Comparison of ENCODE assay signal across 19 cellular contexts in genomic region chr2:134134313-134134706, GRCh38.
DNase-seq lines count a peak whose midpoint lies in the region; ATAC-seq, FAIRE-seq and TF ChIP-seq lines count a peak whose summit lies in the region.
"Had no signal": no experiment of that assay in that cellular context is flagged by ENCODE, and none has a peak within 500 bp of the region (broad histone marks: within the 10 kb centered on the region; RNA-seq: fewer than 3 reads in every experiment).

No MANE protein-coding gene starts in this region.

- no peaks in the 10 kb centered on the region for H3K23me2 ChIP-seq in H9 (ENCODE audit: insufficient read length, low read depth, low read length, poor library complexity, severe bottlenecking)
- no peaks in the 10 kb centered on the region for H3K23me2 ChIP-seq in H1 (ENCODE audit: low read depth, low read length)

- no peak for TF ChIP-seq CTCF in heart right ventricle (IDR thresholded peaks at IDR 0.05)
- no peak for TF ChIP-seq CTCF in H9 (conservative IDR thresholded peaks at IDR 0.05)
- TF ChIP-seq CTCF in H1 (IDR thresholded peaks at IDR 0.05; ENCODE audit: control extremely low read depth in 1 of 3, insufficient read depth in 1 of 3, low read depth in 1 of 3, low read length in 3 of 3) = no peak
- no peak for TF ChIP-seq CTCF in neural progenitor cell (IDR thresholded peaks at IDR 0.05)

- H2BK20ac ChIP-seq in H9 (ENCODE audit: low read depth, low read length, poor library complexity, severe bottlenecking) (no peak overlapping the region), H1 (ENCODE audit: low read length) (no peak overlapping the region)

- H3K27ac ChIP-seq in heart right ventricle (peak overlapping the region in 7 of 10 donors; percentile 36 to 82 (median 60)), H9 (ENCODE audit: insufficient read length, low read depth, low read length) (peak overlapping the region; percentile 11), H1 (ENCODE audit: low read depth, low read length) (peak overlapping the region; percentile 44; the same call in 1 of the 2 replicates), neural progenitor cell (no peak overlapping the region)
- H3K27ac ChIP-seq: SK-N-MC had no signal

- 83 to 91% methylated on average over 2 of the region's 2 CpGs for WGBS in heart right ventricle, 2 donors
- no CpG with 5 or more reads among the region's 2 CpGs for WGBS in H9 (ENCODE audit: extremely low coverage, insufficient read length, low lambda C conversion rate)
- 25% methylated on average over 2 of the region's 2 CpGs; no CpG with 5 or more reads in 1 of the 2 experiments for WGBS in H1 (ENCODE audit: extremely low coverage in 1 of 2, insufficient coverage in 1 of 2, insufficient read length in 1 of 2, insufficient replicate concordance in 2 of 2, low coverage in 1 of 2, low lambda C conversion rate in 2 of 2, missing lambda C conversion rate in 1 of 2), 2 experiments

- H3K18ac ChIP-seq in H9 (ENCODE audit: insufficient read length, low read depth, low read length) (no peak overlapping the region), H1 (ENCODE audit: extremely low read depth, low read length) (no peak overlapping the region)

- intact Hi-C loops in heart right ventricle (cut with DNase I) (loop anchor here in 1 of 10 donors (10.0 kb wide), 1 partner anchor 50 kb away; no protein-coding TSS in a partner anchor), left ventricle myocardium superior (cut with micrococcal nuclease) (no loop called here)

- H3K36me3 ChIP-seq in heart right ventricle = peaks cover 0 to 3% (median 0%) of the 10 kb centered on the region in 9 donors
- peaks cover 0 to 8% (median 0%) of the 10 kb centered on the region in 4 experiments; a peak in 1 of 8 replicates for H3K36me3 ChIP-seq in H1 (ENCODE audit: control insufficient read depth in 2 of 4, insufficient read depth in 4 of 4, low read length in 3 of 4)
- no peaks in the 10 kb centered on the region for H3K36me3 ChIP-seq in neural progenitor cell

- H3K14ac ChIP-seq in H9 (ENCODE audit: insufficient read depth, low read length) = no peak overlapping the region
- no peak overlapping the region for H3K14ac ChIP-seq in H1 (ENCODE audit: insufficient read length)

- H3K79me1 ChIP-seq in H9 (ENCODE audit: insufficient read depth, low read depth, low read length, poor library complexity, severe bottlenecking) (no peaks in the 10 kb centered on the region), H1 (ENCODE audit: low read depth, low read length) (peaks cover 9% of the 10 kb centered on the region)

- H2AK5ac ChIP-seq in H9 (ENCODE audit: insufficient read length, low read length) = no peak overlapping the region
- no peak overlapping the region for H2AK5ac ChIP-seq in H1 (ENCODE audit: low read depth, low read length)

- H3K4me2 ChIP-seq in H9 (ENCODE audit: insufficient read depth, insufficient read length, low read length) (peak overlapping the region; percentile 5), H1 (ENCODE audit: insufficient read depth in 1 of 2, low read depth in 2 of 2, low read length in 2 of 2) (peak overlapping the region; percentile 47 to 63), neural progenitor cell (peak overlapping the region; percentile 55)

- H2BK5ac ChIP-seq in H9 (ENCODE audit: insufficient read length, low read length) = no peak overlapping the region
- H2BK5ac ChIP-seq in H1 (ENCODE audit: low read depth, low read length) = no peak overlapping the region

- H3K23ac ChIP-seq in H9 (ENCODE audit: insufficient read length, low read depth, low read length) = no peak overlapping the region
- no peak overlapping the region for H3K23ac ChIP-seq in H1 (ENCODE audit: insufficient read length)

- DNase-seq in heart right ventricle (no peak), left ventricle myocardium superior (no peak), H9 (no peak), H1 (ENCODE audit: low read depth in 1 of 2, low spot score in 2 of 2) (no peak), neural progenitor cell (ENCODE audit: low spot score) (peak; percentile 26), HEK293T (ENCODE audit: extremely low spot score) (no peak)
- no peak for DNase-seq in stimulated activated CD4-positive, alpha-beta T cell treated with anti-CD3 and anti-CD28 coated beads, Interleukin-12 subunit alpha, Interleukin-12 subunit beta, amount 100 ng/mL, for 4 hours
- DNase-seq: CD8-positive, alpha-beta T cell; DMS79 treated with DMSO at 0.1 percent for 48 hours; KG1; NCI-H1092; NCI-H1694 treated with DMSO at 0.1 percent for 48 hours; NCI-H69 had no signal

- H2BK12ac ChIP-seq in H9 (ENCODE audit: insufficient read length, low read depth, low read length) (no peak overlapping the region), H1 (ENCODE audit: low read depth, low read length) (no peak overlapping the region)

- H4K8ac ChIP-seq in H9 (replicated peaks; ENCODE audit: insufficient read length, low read depth, low read length) (no peak overlapping the region), H1 (ENCODE audit: extremely low read depth, insufficient read depth, low read length) (no peak overlapping the region)

- H3K56ac ChIP-seq in H9 (ENCODE audit: insufficient read length, low read depth, low read length) = no peak overlapping the region
- no peak overlapping the region for H3K56ac ChIP-seq in H1 (replicated peaks; ENCODE audit: insufficient read length, low read depth, low read length)

- H4K20me1 ChIP-seq in H9 (ENCODE audit: control insufficient read depth, insufficient read depth, insufficient read length) (no peaks in the 10 kb centered on the region), H1 (replicated peaks in 1 of 2; ENCODE audit: control insufficient read depth in 1 of 2, insufficient read depth in 2 of 2, low read length in 2 of 2) (peaks cover 0 to 1% of the 10 kb centered on the region in 2 experiments), neural progenitor cell (ENCODE audit: low read depth) (peaks cover 42% of the 10 kb centered on the region)

- H3K9me3 ChIP-seq in heart right ventricle = no peaks in the 10 kb centered on the region
- no peaks in the 10 kb centered on the region for H3K9me3 ChIP-seq in H9 (ENCODE audit: control insufficient read depth, low read depth, low read length)
- H3K9me3 ChIP-seq in H1 (ENCODE audit: insufficient read depth in 2 of 2, low read depth in 1 of 2, low read length in 1 of 2) = peaks cover 2 to 9% of the 10 kb centered on the region in 2 experiments; a peak in 2 of 4 replicates
- H3K9me3 ChIP-seq in neural progenitor cell (ENCODE audit: low read depth) = no peaks in the 10 kb centered on the region

- H3K27me3 Mint-ChIP-seq in H9 (ENCODE audit: low read depth) = no peaks in the 10 kb centered on the region
- peaks cover 4% of the 10 kb centered on the region for H3K27me3 Mint-ChIP-seq in neural progenitor cell (ENCODE audit: insufficient read depth, low read depth)

- ATAC-seq in heart right ventricle = no peak
- ATAC-seq in left ventricle myocardium superior = no peak
- no peak for ATAC-seq in GM18498 (IDR thresholded peaks at IDR 0.05; ENCODE audit: unreplicated experiment)
- ATAC-seq: CD8-positive, alpha-beta T cell had no signal

- no peak overlapping the region for H3T11ph ChIP-seq in H9 (ENCODE audit: low read length)

- H3K4ac ChIP-seq in H9 (ENCODE audit: low read depth, low read length) = no peak overlapping the region
- no peak overlapping the region for H3K4ac ChIP-seq in H1 (replicated peaks; ENCODE audit: insufficient read length, low read depth, low read length)

- H3K27ac Mint-ChIP-seq in H9 (peak overlapping the region; percentile 69 to 99 (median 81)), neural progenitor cell (no peak overlapping the region)
- H3K27ac Mint-ChIP-seq: CD8-positive, alpha-beta T cell had no signal

- H3K4me3 Mint-ChIP-seq in H9 (peak overlapping the region; percentile 29 to 38; a peak in 2 of 5 replicates), neural progenitor cell (no peak overlapping the region)
- H3K4me3 Mint-ChIP-seq: CD8-positive, alpha-beta T cell had no signal

- H3K4me1 Mint-ChIP-seq in H9 (peaks cover 59% of the 10 kb centered on the region in 2 experiments), neural progenitor cell (peaks cover 15% of the 10 kb centered on the region)

- H3K9me3 Mint-ChIP-seq in H9 (peaks cover 5 to 12% of the 10 kb centered on the region in 2 experiments), neural progenitor cell (peaks cover 13% of the 10 kb centered on the region)
- H3K9me3 Mint-ChIP-seq: CD8-positive, alpha-beta T cell had no signal

- H4K91ac ChIP-seq in H9 (ENCODE audit: insufficient read length, low read depth, low read length) (no peak overlapping the region), H1 (replicated peaks; ENCODE audit: insufficient read length, low read length) (no peak overlapping the region)

- no peak overlapping the region for H3K4me3 ChIP-seq in heart right ventricle
- H3K4me3 ChIP-seq in H1 (ENCODE audit: extremely low read depth in 1 of 4, insufficient read depth in 2 of 4, low read depth in 3 of 4, low read length in 4 of 4) = peak overlapping the region in 2 of 4 experiments; percentile 12 to 35; a peak in 4 of 8 replicates
- no peak overlapping the region for H3K4me3 ChIP-seq in neural progenitor cell
- H3K4me3 ChIP-seq: SK-N-MC had no signal

- TF ChIP-seq EP300 in H1 (IDR thresholded peaks at IDR 0.05; ENCODE audit: borderline replicate concordance in 1 of 2, low read depth in 2 of 2, low read length in 2 of 2) = no peak

- H3F3A ChIP-seq in neural progenitor cell (ENCODE audit: low read depth) = peaks cover 8% of the 10 kb centered on the region

- H3K4me1 ChIP-seq in heart right ventricle (peaks cover 0 to 89% (median 76%) of the 10 kb centered on the region in 9 donors), H9 (ENCODE audit: insufficient read depth, low read length) (peaks cover 14% of the 10 kb centered on the region), H1 (replicated peaks in 1 of 4; ENCODE audit: control insufficient read depth in 3 of 4, insufficient read depth in 4 of 4, low read length in 3 of 4) (peaks cover 3 to 25% (median 19%) of the 10 kb centered on the region in 4 experiments; a peak in 5 of 7 replicates), neural progenitor cell (peaks cover 22% of the 10 kb centered on the region)

- peaks cover 2% of the 10 kb centered on the region; the same call in 1 of the 2 replicates for H3K79me2 ChIP-seq in H9 (ENCODE audit: insufficient read depth, low read length)
- H3K79me2 ChIP-seq in H1 (ENCODE audit: control insufficient read depth in 1 of 2, insufficient read depth in 2 of 2, low read length in 2 of 2) = peaks cover 3 to 80% of the 10 kb centered on the region in 2 experiments
- H3K79me2 ChIP-seq in neural progenitor cell (ENCODE audit: low read depth) = peaks cover 31% of the 10 kb centered on the region

- POLR2A ChIA-PET in H1 (lab: Charles Lee; ENCODE audit: partially characterized antibody) = interaction anchor here (0.9 kb wide), 1 partner anchor 9 kb away, joined by 4 read pairs; no protein-coding TSS in a partner anchor
- POLR2A ChIA-PET in HEK293T (lab: Yijun Ruan, JAX) = no interaction called here

- no peak overlapping the region for H2AFZ ChIP-seq in H9 (ENCODE audit: low read length)
- no peak overlapping the region for H2AFZ ChIP-seq in H1 (ENCODE audit: low read length)
- H2AFZ ChIP-seq in neural progenitor cell (replicated peaks) = no peak overlapping the region

- TF ChIP-seq RAD21 in H1 (IDR thresholded peaks at IDR 0.05 in 1 of 2, conservative IDR thresholded peaks at IDR 0.05 in 1 of 2; ENCODE audit: low read depth in 2 of 2, low read length in 2 of 2) = no peak

- H3K36me3 Mint-ChIP-seq in H9 (ENCODE audit: insufficient read depth in 1 of 3, low read depth in 3 of 3) (peaks cover 12 to 15% (median 13%) of the 10 kb centered on the region in 3 experiments; a peak in 6 of 7 replicates), neural progenitor cell (peaks cover 18% of the 10 kb centered on the region)

- CTCF ChIA-PET in H1 (lab: Charles Lee; ENCODE audit: partially characterized antibody) (interaction anchor here (1.0 to 2.8 kb wide), 4 partner anchors 12 to 72 kb away, joined by 3 to 11 read pairs (median 6); no protein-coding TSS in a partner anchor), HEK293T (lab: Yijun Ruan, JAX) (no interaction called here)

- H3K27me3 ChIP-seq in heart right ventricle = no peaks in the 10 kb centered on the region
- H3K27me3 ChIP-seq in H9 (ENCODE audit: insufficient read depth, low read length) = no peaks in the 10 kb centered on the region
- H3K27me3 ChIP-seq in H1 (replicated peaks in 1 of 4; ENCODE audit: control insufficient read depth in 3 of 4, extremely low read depth in 1 of 4, insufficient read depth in 3 of 4, low read length in 3 of 4) = no peaks in the 10 kb centered on the region
- no peaks in the 10 kb centered on the region for H3K27me3 ChIP-seq in neural progenitor cell

- H2BK15ac ChIP-seq in H9 (ENCODE audit: low read depth, low read length) = no peak overlapping the region
- H2BK15ac ChIP-seq in H1 (ENCODE audit: low read length) = no peak overlapping the region

- no peak for TF ChIP-seq POLR2A in H1 (IDR thresholded peaks at IDR 0.05; ENCODE audit: control extremely low read depth in 1 of 2, low read depth in 2 of 2, low read length in 2 of 2)

- no peak overlapping the region for H4K5ac ChIP-seq in H9 (ENCODE audit: insufficient read length, low read depth, low read length)
- H4K5ac ChIP-seq in H1 (ENCODE audit: insufficient read length, low read depth, low read length) = no peak overlapping the region

- H3K9ac ChIP-seq in H9 (ENCODE audit: extremely low read depth, insufficient read length, low read length) = no peak overlapping the region
- peak overlapping the region in 1 of 4 experiments; percentile 26; a peak in 1 of 7 replicates for H3K9ac ChIP-seq in H1 (replicated peaks in 1 of 4; ENCODE audit: extremely low read depth in 1 of 4, low read depth in 3 of 4, low read length in 3 of 4)
- H3K9ac ChIP-seq in neural progenitor cell = no peak overlapping the region

- no peak overlapping the region for H2BK120ac ChIP-seq in H9 (ENCODE audit: low read depth, low read length, poor library complexity, severe bottlenecking)
- H2BK120ac ChIP-seq in H1 (replicated peaks; ENCODE audit: low read depth, low read length) = no peak overlapping the region

- no peak for FAIRE-seq in H1 (lab: Jason Lieb, UNC)
- FAIRE-seq: D721Med, G401.6, GM12891, HTR-8/SVneo had no signal

Comparison
In these comparisons a context has a peak if more than half of its experiments do, and no peak if none do; other contexts are left out.
1. H3K4me2 ChIP-seq: peak in every context shown above with its lines; median percentile 55 in H1; 55 in neural progenitor cell; 5 in H9.